Comparison of ENCODE assay signal across 13 cellular contexts in the genomic region with DNA sequence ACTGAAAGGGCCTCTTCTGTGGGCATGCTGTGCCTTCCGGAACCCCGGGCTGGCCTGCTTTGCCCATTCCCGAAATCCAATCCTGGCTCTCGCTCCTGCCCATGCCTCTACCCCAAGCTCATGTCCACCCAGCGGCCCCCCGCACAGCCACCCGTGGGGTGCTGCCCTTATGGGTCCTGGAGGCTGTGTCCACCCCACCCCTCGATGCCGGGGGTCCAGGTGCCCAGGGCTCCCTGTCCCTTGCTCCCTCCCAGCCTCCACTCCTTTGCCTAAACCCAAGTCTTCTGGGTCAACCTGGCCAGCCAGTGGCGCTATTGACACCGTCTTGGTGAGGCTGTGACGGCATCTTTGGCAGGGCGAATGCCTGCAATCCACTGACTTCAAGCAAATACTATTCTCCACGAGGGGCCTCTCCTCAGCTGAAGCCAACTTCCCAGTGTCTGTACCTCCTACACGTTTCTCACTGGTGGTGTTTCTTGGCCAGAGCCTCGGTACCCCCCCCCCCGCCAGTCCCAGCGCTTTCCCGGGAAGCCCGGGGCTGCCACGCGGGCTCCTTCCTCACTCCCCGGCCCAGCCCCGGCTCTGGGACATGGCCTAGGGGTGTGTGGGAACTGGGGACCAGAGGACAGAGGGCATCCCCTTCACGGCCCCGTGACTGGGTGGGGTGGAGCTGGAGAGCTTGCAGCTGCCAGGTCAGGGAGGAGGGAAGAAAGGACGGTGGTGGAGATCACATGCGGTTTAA. TPM values are rescaled to one million over a fixed set of nuclear protein-coding genes. Genes with fewer than 3 reads are reported as not detected.
DNase-seq lines count a peak whose midpoint lies in the region; TF ChIP-seq lines count a peak whose summit lies in the region.
"Had no signal": no experiment of that assay in that cellular context is flagged by ENCODE, and none has a peak within 500 bp of the region (broad histone marks: within the 10 kb centered on the region; RNA-seq: fewer than 3 reads in every experiment).

No MANE protein-coding gene starts in this region.

- H3K9me3 Mint-ChIP-seq in Calu3 (ENCODE audit: low read depth, unreplicated experiment) = no peaks in the 10 kb centered on the region
- H3K9me3 Mint-ChIP-seq in activated naive CD4-positive, alpha-beta T cell treated with anti-CD3 and anti-CD28 coated beads for 36 hours = no peaks in the 10 kb centered on the region
- H3K9me3 Mint-ChIP-seq: activated CD4-positive, alpha-beta T cell treated with anti-CD3 and anti-CD28 coated beads, Interleukin-2, amount 10 ng/mL, durations not matched to agents 7 days and 5 days; T-cell had no signal

- H3K27ac ChIP-seq in WERI-Rb-1 = peak overlapping the region; percentile 10; the same call in 1 of the 2 replicates
- H3K27ac ChIP-seq: suprapubic skin had no signal

- TF ChIP-seq CTCF in Calu3 (IDR thresholded peaks at IDR 0.05; ENCODE audit: unreplicated experiment) = no peak
- no peak for TF ChIP-seq CTCF in WERI-Rb-1 (IDR thresholded peaks at IDR 0.05; ENCODE audit: low read depth, low read length)

- H3K36me3 ChIP-seq in WERI-Rb-1 = peaks cover 62% of the 10 kb centered on the region

- peak overlapping the region; percentile 2 for H3K27ac Mint-ChIP-seq in Calu3 (ENCODE audit: unreplicated experiment)
- H3K27ac Mint-ChIP-seq in activated naive CD4-positive, alpha-beta T cell treated with anti-CD3 and anti-CD28 coated beads for 36 hours = no peak overlapping the region
- H3K27ac Mint-ChIP-seq: activated CD4-positive, alpha-beta T cell treated with anti-CD3 and anti-CD28 coated beads, Interleukin-2, amount 10 ng/mL, durations not matched to agents 7 days and 5 days; B cell; T-cell had no signal

- H3K9me3 ChIP-seq in WERI-Rb-1 (ENCODE audit: severe bottlenecking) = no peaks in the 10 kb centered on the region
- H3K9me3 ChIP-seq: suprapubic skin had no signal

- H3K4me3 Mint-ChIP-seq in Calu3 (ENCODE audit: low read depth, unreplicated experiment) = no peak overlapping the region
- no peak overlapping the region for H3K4me3 Mint-ChIP-seq in activated naive CD4-positive, alpha-beta T cell treated with anti-CD3 and anti-CD28 coated beads for 36 hours
- H3K4me3 Mint-ChIP-seq: activated CD4-positive, alpha-beta T cell treated with anti-CD3 and anti-CD28 coated beads, Interleukin-2, amount 10 ng/mL, durations not matched to agents 7 days and 5 days; B cell; T-cell had no signal

- no peak overlapping the region for H3K4me3 ChIP-seq in WERI-Rb-1 (ENCODE audit: low read depth, low read length)
- H3K4me3 ChIP-seq: suprapubic skin had no signal

- H3K4me1 Mint-ChIP-seq in Calu3 (ENCODE audit: low read depth, unreplicated experiment) = no peaks in the 10 kb centered on the region
- H3K4me1 Mint-ChIP-seq in activated naive CD4-positive, alpha-beta T cell treated with anti-CD3 and anti-CD28 coated beads for 36 hours (ENCODE audit: low read depth) = no peaks in the 10 kb centered on the region
- H3K4me1 Mint-ChIP-seq: activated CD4-positive, alpha-beta T cell treated with anti-CD3 and anti-CD28 coated beads, Interleukin-2, amount 10 ng/mL, durations not matched to agents 7 days and 5 days; B cell; T-cell had no signal

- intact Hi-C loops in Calu3 (cut with micrococcal nuclease; ENCODE audit: unreplicated experiment) = no loop called here
- intact Hi-C loops in activated naive CD4-positive, alpha-beta T cell treated with anti-CD3 and anti-CD28 coated beads for 36 hours (cut with micrococcal nuclease) = no loop called here

- no peaks in the 10 kb centered on the region for H3K27me3 Mint-ChIP-seq in Calu3 (ENCODE audit: unreplicated experiment)
- H3K27me3 Mint-ChIP-seq in activated naive CD4-positive, alpha-beta T cell treated with anti-CD3 and anti-CD28 coated beads for 36 hours (ENCODE audit: low read depth) = no peaks in the 10 kb centered on the region
- H3K27me3 Mint-ChIP-seq: B cell, T-cell had no signal

- CTCF ChIA-PET in Calu3 (lab: Charles Lee) = no interaction called here
- CTCF ChIA-PET in activated naive CD4-positive, alpha-beta T cell treated with anti-CD3 and anti-CD28 coated beads for 36 hours (lab: Charles Lee) = no interaction called here

- BruUV-seq in Calu3 (replicated peaks; lab: Mats Ljungman, UMichigan) = no TSS peak

- DNase-seq in Calu3 (no peak), WERI-Rb-1 (no peak), medulla oblongata (ENCODE audit: extremely low spot score) (peak; percentile 11), NCI-H82 treated with DMSO at 0.1 percent for 48 hours (lab: John Stamatoyannopoulos, UW; ENCODE audit: unreplicated experiment) (no peak)
- DNase-seq in activated naive CD4-positive, alpha-beta T cell treated with anti-CD3 and anti-CD28 coated beads for 36 hours = no peak
- DNase-seq in activated CD4-positive, alpha-beta T cell treated with anti-CD3 and anti-CD28 coated beads for 1 hour = no peak
- DNase-seq: activated CD4-positive, alpha-beta T cell treated with anti-CD3 and anti-CD28 coated beads, Interleukin-2, amount 10 ng/mL, durations not matched to agents 7 days and 5 days; activated gamma-delta T cell treated with Interleukin-2 at 50 U/mL for 16 hours; cortex of kidney; NCI-H1417 treated with DMSO at 0.1 percent for 48 hours; T-cell had no signal

- H3K27me3 ChIP-seq in WERI-Rb-1 (ENCODE audit: insufficient read depth, low read depth, severe bottlenecking) = no peaks in the 10 kb centered on the region
- H3K27me3 ChIP-seq: suprapubic skin had no signal

- H3K36me3 Mint-ChIP-seq in Calu3 (ENCODE audit: insufficient read depth, unreplicated experiment) = peaks cover 72% of the 10 kb centered on the region
- H3K36me3 Mint-ChIP-seq in activated naive CD4-positive, alpha-beta T cell treated with anti-CD3 and anti-CD28 coated beads for 36 hours (ENCODE audit: low read depth) = peaks cover 19% of the 10 kb centered on the region

RNA-seq across cellular contexts. Expression of gene DUS1L, which starts 12.2 kb away (rescaled TPM):
- total RNA-seq in Calu3 (2022) = 132 and 146 TPM in 2 replicates
- total RNA-seq in activated naive CD4-positive, alpha-beta T cell treated with anti-CD3 and anti-CD28 coated beads for 36 hours = 100 to 1,000 TPM; 132 to 133 TPM

RNA-seq across cellular contexts. Expression of gene FASN, which starts 20.2 kb away (rescaled TPM):
- 346 and 372 TPM in 2 replicates for total RNA-seq in Calu3 (2022)
- 100 to 1,000 TPM; 183 to 195 TPM for total RNA-seq in activated naive CD4-positive, alpha-beta T cell treated with anti-CD3 and anti-CD28 coated beads for 36 hours

RNA-seq across cellular contexts. Expression of gene GPS1, which starts 26.1 kb away (rescaled TPM):
- total RNA-seq in Calu3 (2022) = 114 and 115 TPM in 2 replicates
- 10 to 100 TPM; 91.0 to 91.3 TPM for total RNA-seq in activated naive CD4-positive, alpha-beta T cell treated with anti-CD3 and anti-CD28 coated beads for 36 hours

RNA-seq across cellular contexts. Expression of gene RFNG, which starts 26.2 kb away (rescaled TPM):
- total RNA-seq in Calu3 (2022) = 26.4 and 33.5 TPM in 2 replicates
- 10 to 100 TPM; 17.6 to 18.0 TPM for total RNA-seq in activated naive CD4-positive, alpha-beta T cell treated with anti-CD3 and anti-CD28 coated beads for 36 hours

RNA-seq across cellular contexts. Expression of gene DCXR, which starts 40.3 kb away (rescaled TPM):
- total RNA-seq in Calu3 (2022) = 87.8 and 95.3 TPM in 2 replicates
- total RNA-seq in activated naive CD4-positive, alpha-beta T cell treated with anti-CD3 and anti-CD28 coated beads for 36 hours = 100 to 1,000 TPM; 139 to 146 TPM
